In the genomic region with DNA sequence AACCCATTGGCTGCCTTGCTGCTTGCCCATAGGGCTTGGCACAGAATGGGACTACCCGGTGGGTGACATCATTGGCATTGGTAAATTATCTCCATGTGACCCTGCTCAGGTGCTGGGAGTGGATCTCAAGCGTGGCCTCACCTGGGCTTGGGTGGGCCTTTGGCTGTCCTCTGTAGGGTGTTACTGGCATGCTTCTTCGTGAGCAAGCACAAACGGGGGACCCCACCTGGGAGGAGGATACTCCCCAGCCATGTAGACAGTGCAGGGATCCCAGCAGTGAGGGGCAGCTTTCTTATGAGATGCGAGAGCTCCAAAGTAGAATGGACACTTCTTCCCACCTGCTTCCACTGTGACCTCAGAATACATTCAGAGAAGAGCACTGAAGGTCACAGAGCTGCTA, we compare ENCODE assay signal across 15 cellular contexts.
DNase-seq lines count a peak whose midpoint lies in the region; ATAC-seq and TF ChIP-seq lines count a peak whose summit lies in the region.
"Had no signal": no experiment of that assay in that cellular context is flagged by ENCODE, and none has a peak within 500 bp of the region (broad histone marks: within the 10 kb centered on the region; RNA-seq: fewer than 3 reads in every experiment).

No MANE protein-coding gene starts in this region.

- ATAC-seq in GM21390 (IDR thresholded peaks at IDR 0.05; ENCODE audit: unreplicated experiment), result no peak

- H3K27ac Mint-ChIP-seq in neural crest cell (ENCODE audit: unreplicated experiment), result peak overlapping the region; percentile 75
- H3K27ac Mint-ChIP-seq in type B pancreatic cell, result no peak overlapping the region
- H3K27ac Mint-ChIP-seq: B cell; CD4-positive, alpha-beta T cell; HFFc6 had no signal

- DNase-seq in kidney tubule cell (ENCODE audit: low spot score) (peak; percentile 4), neural crest cell (ENCODE audit: low read depth, low spot score) (no peak), type B pancreatic cell (ENCODE audit: extremely low spot score, unreplicated experiment) (peak; percentile 47), ecto neural progenitor cell (ENCODE audit: low spot score) (no peak), nucleus accumbens (lab: John Stamatoyannopoulos, UW) (no peak)
- DNase-seq: C1 segment of cervical spinal cord; Calu3; CD4-positive, alpha-beta T cell; DMS79; HCEC 1CT; HFFc6 had no signal

- H3K9me3 Mint-ChIP-seq in neural crest cell (no peaks in the 10 kb centered on the region), type B pancreatic cell (peaks cover 4% of the 10 kb centered on the region)
- H3K9me3 Mint-ChIP-seq: CD4-positive, alpha-beta T cell; HFFc6 had no signal

- peaks cover 2% of the 10 kb centered on the region for H3K27me3 Mint-ChIP-seq in neural crest cell (ENCODE audit: low read depth)
- H3K27me3 Mint-ChIP-seq in type B pancreatic cell, result peaks cover 5% of the 10 kb centered on the region
- H3K27me3 Mint-ChIP-seq: CD4-positive, alpha-beta T cell had no signal

- H3K27ac ChIP-seq in VCaP, result peak overlapping the region; percentile 52; the same call in 1 of the 2 replicates
- H3K27ac ChIP-seq: HL-60 had no signal

- H3K36me3 Mint-ChIP-seq in neural crest cell (ENCODE audit: low read depth) (peaks cover 3% of the 10 kb centered on the region), type B pancreatic cell (no peaks in the 10 kb centered on the region)

- H3K4me3 Mint-ChIP-seq in neural crest cell (no peak overlapping the region), type B pancreatic cell (no peak overlapping the region)
- H3K4me3 Mint-ChIP-seq: B cell; CD4-positive, alpha-beta T cell; HFFc6 had no signal

- TF ChIP-seq CTCF in VCaP (conservative IDR thresholded peaks at IDR 0.05) (no peak), neural crest cell (conservative IDR thresholded peaks at IDR 0.05) (no peak), type B pancreatic cell (conservative IDR thresholded peaks at IDR 0.05) (no peak)

- H3K4me1 Mint-ChIP-seq in neural crest cell, result peaks cover 3% of the 10 kb centered on the region
- no peaks in the 10 kb centered on the region for H3K4me1 Mint-ChIP-seq in type B pancreatic cell (ENCODE audit: unreplicated experiment)
- H3K4me1 Mint-ChIP-seq: B cell had no signal

Comparison
In these comparisons a context has a peak if more than half of its experiments do, and no peak if none do; other contexts are left out.
1. DNase-seq: peak in kidney tubule cell (single experiment) and type B pancreatic cell (single experiment); none in neural crest cell (single experiment), ecto neural progenitor cell (single experiment) and nucleus accumbens (0 of 56).